In the genomic region with DNA sequence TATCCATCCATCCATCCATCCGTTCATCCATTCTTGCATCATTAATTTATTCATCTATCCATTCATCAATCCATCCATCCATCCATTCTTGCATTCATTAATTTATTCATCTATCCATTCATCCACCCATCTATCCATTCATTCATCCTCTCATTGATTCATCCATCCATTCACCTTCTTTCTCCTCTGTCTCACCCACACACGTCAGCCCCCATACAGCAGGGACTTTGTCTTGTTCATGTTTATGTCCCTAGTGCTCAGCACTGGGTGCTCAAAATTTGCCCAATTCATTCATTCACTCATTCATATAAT, we compare ENCODE assay signal across 2 cellular contexts.
TF ChIP-seq lines count a peak whose summit lies in the region.

No MANE protein-coding gene starts in this region.

TF ChIP-seq in GM23338, 12 proteins besides CTCF, POLR2A, EP300 and RAD21 (continues in another document):
- TF ChIP-seq, protein P1, sequence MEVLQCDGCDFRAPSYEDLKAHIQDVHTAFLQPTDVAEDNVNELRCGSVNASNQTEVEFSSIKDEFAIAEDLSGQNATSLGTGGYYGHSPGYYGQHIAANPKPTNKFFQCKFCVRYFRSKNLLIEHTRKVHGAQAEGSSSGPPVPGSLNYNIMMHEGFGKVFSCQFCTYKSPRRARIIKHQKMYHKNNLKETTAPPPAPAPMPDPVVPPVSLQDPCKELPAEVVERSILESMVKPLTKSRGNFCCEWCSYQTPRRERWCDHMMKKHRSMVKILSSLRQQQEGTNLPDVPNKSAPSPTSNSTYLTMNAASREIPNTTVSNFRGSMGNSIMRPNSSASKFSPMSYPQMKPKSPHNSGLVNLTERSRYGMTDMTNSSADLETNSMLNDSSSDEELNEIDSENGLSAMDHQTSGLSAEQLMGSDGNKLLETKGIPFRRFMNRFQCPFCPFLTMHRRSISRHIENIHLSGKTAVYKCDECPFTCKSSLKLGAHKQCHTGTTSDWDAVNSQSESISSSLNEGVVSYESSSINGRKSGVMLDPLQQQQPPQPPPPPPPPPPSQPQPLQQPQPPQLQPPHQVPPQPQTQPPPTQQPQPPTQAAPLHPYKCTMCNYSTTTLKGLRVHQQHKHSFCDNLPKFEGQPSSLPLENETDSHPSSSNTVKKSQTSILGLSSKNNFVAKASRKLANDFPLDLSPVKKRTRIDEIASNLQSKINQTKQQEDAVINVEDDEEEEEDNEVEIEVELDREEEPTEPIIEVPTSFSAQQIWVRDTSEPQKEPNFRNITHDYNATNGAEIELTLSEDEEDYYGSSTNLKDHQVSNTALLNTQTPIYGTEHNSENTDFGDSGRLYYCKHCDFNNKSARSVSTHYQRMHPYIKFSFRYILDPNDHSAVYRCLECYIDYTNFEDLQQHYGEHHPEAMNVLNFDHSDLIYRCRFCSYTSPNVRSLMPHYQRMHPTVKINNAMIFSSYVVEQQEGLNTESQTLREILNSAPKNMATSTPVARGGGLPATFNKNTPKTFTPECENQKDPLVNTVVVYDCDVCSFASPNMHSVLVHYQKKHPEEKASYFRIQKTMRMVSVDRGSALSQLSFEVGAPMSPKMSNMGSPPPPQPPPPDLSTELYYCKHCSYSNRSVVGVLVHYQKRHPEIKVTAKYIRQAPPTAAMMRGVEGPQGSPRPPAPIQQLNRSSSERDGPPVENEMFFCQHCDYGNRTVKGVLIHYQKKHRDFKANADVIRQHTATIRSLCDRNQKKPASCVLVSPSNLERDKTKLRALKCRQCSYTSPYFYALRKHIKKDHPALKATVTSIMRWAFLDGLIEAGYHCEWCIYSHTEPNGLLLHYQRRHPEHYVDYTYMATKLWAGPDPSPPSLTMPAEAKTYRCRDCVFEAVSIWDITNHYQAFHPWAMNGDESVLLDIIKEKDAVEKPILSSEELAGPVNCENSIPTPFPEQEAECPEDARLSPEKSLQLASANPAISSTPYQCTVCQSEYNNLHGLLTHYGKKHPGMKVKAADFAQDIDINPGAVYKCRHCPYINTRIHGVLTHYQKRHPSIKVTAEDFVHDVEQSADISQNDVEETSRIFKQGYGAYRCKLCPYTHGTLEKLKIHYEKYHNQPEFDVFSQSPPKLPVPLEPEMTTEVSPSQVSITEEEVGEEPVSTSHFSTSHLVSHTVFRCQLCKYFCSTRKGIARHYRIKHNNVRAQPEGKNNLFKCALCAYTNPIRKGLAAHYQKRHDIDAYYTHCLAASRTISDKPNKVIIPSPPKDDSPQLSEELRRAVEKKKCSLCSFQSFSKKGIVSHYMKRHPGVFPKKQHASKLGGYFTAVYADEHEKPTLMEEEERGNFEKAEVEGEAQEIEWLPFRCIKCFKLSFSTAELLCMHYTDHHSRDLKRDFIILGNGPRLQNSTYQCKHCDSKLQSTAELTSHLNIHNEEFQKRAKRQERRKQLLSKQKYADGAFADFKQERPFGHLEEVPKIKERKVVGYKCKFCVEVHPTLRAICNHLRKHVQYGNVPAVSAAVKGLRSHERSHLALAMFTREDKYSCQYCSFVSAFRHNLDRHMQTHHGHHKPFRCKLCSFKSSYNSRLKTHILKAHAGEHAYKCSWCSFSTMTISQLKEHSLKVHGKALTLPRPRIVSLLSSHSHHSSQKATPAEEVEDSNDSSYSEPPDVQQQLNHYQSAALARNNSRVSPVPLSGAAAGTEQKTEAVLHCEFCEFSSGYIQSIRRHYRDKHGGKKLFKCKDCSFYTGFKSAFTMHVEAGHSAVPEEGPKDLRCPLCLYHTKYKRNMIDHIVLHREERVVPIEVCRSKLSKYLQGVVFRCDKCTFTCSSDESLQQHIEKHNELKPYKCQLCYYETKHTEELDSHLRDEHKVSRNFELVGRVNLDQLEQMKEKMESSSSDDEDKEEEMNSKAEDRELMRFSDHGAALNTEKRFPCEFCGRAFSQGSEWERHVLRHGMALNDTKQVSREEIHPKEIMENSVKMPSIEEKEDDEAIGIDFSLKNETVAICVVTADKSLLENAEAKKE (CRISPR knock-in tag; IDR thresholded peaks at IDR 0.05), result no peak
- TF ChIP-seq STAT1 (IDR thresholded peaks at IDR 0.05; ENCODE audit: unreplicated experiment) (no peak), JUNB (IDR thresholded peaks at IDR 0.05; ENCODE audit: unreplicated experiment) (no peak), POLR2AphosphoS5 (IDR thresholded peaks at IDR 0.05; ENCODE audit: low read depth) (no peak), CREB1 (CRISPR knock-in tag; IDR thresholded peaks at IDR 0.05; ENCODE audit: low read depth) (no peak), ZNF114 (CRISPR knock-in tag; IDR thresholded peaks at IDR 0.05) (no peak), ZNF331 (CRISPR knock-in tag; IDR thresholded peaks at IDR 0.05; ENCODE audit: low read depth) (no peak), EZH2 (IDR thresholded peaks at IDR 0.05; ENCODE audit: low read depth, unreplicated experiment) (no peak), EZH2phosphoT487 (IDR thresholded peaks at IDR 0.05; ENCODE audit: unreplicated experiment) (no peak)
- TF ChIP-seq, protein P2, sequence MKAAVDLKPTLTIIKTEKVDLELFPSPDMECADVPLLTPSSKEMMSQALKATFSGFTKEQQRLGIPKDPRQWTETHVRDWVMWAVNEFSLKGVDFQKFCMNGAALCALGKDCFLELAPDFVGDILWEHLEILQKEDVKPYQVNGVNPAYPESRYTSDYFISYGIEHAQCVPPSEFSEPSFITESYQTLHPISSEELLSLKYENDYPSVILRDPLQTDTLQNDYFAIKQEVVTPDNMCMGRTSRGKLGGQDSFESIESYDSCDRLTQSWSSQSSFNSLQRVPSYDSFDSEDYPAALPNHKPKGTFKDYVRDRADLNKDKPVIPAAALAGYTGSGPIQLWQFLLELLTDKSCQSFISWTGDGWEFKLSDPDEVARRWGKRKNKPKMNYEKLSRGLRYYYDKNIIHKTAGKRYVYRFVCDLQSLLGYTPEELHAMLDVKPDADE (IDR thresholded peaks at IDR 0.05), result no peak
- TF ChIP-seq, protein P3, sequence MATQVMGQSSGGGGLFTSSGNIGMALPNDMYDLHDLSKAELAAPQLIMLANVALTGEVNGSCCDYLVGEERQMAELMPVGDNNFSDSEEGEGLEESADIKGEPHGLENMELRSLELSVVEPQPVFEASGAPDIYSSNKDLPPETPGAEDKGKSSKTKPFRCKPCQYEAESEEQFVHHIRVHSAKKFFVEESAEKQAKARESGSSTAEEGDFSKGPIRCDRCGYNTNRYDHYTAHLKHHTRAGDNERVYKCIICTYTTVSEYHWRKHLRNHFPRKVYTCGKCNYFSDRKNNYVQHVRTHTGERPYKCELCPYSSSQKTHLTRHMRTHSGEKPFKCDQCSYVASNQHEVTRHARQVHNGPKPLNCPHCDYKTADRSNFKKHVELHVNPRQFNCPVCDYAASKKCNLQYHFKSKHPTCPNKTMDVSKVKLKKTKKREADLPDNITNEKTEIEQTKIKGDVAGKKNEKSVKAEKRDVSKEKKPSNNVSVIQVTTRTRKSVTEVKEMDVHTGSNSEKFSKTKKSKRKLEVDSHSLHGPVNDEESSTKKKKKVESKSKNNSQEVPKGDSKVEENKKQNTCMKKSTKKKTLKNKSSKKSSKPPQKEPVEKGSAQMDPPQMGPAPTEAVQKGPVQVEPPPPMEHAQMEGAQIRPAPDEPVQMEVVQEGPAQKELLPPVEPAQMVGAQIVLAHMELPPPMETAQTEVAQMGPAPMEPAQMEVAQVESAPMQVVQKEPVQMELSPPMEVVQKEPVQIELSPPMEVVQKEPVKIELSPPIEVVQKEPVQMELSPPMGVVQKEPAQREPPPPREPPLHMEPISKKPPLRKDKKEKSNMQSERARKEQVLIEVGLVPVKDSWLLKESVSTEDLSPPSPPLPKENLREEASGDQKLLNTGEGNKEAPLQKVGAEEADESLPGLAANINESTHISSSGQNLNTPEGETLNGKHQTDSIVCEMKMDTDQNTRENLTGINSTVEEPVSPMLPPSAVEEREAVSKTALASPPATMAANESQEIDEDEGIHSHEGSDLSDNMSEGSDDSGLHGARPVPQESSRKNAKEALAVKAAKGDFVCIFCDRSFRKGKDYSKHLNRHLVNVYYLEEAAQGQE (IDR thresholded peaks at IDR 0.05; ENCODE audit: unreplicated experiment), result no peak

TF ChIP-seq in WTC11, 78 proteins besides CTCF, POLR2A, EP300 and RAD21 (continued from another document and continues in another):
- TF ChIP-seq, protein P4, sequence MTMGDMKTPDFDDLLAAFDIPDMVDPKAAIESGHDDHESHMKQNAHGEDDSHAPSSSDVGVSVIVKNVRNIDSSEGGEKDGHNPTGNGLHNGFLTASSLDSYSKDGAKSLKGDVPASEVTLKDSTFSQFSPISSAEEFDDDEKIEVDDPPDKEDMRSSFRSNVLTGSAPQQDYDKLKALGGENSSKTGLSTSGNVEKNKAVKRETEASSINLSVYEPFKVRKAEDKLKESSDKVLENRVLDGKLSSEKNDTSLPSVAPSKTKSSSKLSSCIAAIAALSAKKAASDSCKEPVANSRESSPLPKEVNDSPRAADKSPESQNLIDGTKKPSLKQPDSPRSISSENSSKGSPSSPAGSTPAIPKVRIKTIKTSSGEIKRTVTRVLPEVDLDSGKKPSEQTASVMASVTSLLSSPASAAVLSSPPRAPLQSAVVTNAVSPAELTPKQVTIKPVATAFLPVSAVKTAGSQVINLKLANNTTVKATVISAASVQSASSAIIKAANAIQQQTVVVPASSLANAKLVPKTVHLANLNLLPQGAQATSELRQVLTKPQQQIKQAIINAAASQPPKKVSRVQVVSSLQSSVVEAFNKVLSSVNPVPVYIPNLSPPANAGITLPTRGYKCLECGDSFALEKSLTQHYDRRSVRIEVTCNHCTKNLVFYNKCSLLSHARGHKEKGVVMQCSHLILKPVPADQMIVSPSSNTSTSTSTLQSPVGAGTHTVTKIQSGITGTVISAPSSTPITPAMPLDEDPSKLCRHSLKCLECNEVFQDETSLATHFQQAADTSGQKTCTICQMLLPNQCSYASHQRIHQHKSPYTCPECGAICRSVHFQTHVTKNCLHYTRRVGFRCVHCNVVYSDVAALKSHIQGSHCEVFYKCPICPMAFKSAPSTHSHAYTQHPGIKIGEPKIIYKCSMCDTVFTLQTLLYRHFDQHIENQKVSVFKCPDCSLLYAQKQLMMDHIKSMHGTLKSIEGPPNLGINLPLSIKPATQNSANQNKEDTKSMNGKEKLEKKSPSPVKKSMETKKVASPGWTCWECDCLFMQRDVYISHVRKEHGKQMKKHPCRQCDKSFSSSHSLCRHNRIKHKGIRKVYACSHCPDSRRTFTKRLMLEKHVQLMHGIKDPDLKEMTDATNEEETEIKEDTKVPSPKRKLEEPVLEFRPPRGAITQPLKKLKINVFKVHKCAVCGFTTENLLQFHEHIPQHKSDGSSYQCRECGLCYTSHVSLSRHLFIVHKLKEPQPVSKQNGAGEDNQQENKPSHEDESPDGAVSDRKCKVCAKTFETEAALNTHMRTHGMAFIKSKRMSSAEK (CRISPR knock-in tag; IDR thresholded peaks at IDR 0.05; ENCODE audit: borderline replicate concordance), result no peak
- no peak for TF ChIP-seq NR3C1 (CRISPR knock-in tag; conservative IDR thresholded peaks at IDR 0.05; ENCODE audit: low read depth)
- TF ChIP-seq, protein P5, sequence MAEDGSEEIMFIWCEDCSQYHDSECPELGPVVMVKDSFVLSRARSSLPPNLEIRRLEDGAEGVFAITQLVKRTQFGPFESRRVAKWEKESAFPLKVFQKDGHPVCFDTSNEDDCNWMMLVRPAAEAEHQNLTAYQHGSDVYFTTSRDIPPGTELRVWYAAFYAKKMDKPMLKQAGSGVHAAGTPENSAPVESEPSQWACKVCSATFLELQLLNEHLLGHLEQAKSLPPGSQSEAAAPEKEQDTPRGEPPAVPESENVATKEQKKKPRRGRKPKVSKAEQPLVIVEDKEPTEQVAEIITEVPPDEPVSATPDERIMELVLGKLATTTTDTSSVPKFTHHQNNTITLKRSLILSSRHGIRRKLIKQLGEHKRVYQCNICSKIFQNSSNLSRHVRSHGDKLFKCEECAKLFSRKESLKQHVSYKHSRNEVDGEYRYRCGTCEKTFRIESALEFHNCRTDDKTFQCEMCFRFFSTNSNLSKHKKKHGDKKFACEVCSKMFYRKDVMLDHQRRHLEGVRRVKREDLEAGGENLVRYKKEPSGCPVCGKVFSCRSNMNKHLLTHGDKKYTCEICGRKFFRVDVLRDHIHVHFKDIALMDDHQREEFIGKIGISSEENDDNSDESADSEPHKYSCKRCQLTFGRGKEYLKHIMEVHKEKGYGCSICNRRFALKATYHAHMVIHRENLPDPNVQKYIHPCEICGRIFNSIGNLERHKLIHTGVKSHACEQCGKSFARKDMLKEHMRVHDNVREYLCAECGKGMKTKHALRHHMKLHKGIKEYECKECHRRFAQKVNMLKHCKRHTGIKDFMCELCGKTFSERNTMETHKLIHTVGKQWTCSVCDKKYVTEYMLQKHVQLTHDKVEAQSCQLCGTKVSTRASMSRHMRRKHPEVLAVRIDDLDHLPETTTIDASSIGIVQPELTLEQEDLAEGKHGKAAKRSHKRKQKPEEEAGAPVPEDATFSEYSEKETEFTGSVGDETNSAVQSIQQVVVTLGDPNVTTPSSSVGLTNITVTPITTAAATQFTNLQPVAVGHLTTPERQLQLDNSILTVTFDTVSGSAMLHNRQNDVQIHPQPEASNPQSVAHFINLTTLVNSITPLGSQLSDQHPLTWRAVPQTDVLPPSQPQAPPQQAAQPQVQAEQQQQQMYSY (CRISPR knock-in tag; IDR thresholded peaks at IDR 0.05), result no peak
- no peak for TF ChIP-seq ZNF232 (CRISPR knock-in tag; IDR thresholded peaks at IDR 0.05)
- TF ChIP-seq, protein P6, sequence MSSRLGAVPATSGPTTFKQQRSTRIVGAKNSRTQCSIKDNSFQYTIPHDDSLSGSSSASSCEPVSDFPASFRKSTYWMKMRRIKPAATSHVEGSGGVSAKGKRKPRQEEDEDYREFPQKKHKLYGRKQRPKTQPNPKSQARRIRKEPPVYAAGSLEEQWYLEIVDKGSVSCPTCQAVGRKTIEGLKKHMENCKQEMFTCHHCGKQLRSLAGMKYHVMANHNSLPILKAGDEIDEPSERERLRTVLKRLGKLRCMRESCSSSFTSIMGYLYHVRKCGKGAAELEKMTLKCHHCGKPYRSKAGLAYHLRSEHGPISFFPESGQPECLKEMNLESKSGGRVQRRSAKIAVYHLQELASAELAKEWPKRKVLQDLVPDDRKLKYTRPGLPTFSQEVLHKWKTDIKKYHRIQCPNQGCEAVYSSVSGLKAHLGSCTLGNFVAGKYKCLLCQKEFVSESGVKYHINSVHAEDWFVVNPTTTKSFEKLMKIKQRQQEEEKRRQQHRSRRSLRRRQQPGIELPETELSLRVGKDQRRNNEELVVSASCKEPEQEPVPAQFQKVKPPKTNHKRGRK (CRISPR knock-in tag; IDR thresholded peaks at IDR 0.05; ENCODE audit: borderline replicate concordance), result no peak
- no peak for TF ChIP-seq ESRRA (CRISPR knock-in tag; IDR thresholded peaks at IDR 0.05; ENCODE audit: borderline replicate concordance)
- TF ChIP-seq, protein P7, sequence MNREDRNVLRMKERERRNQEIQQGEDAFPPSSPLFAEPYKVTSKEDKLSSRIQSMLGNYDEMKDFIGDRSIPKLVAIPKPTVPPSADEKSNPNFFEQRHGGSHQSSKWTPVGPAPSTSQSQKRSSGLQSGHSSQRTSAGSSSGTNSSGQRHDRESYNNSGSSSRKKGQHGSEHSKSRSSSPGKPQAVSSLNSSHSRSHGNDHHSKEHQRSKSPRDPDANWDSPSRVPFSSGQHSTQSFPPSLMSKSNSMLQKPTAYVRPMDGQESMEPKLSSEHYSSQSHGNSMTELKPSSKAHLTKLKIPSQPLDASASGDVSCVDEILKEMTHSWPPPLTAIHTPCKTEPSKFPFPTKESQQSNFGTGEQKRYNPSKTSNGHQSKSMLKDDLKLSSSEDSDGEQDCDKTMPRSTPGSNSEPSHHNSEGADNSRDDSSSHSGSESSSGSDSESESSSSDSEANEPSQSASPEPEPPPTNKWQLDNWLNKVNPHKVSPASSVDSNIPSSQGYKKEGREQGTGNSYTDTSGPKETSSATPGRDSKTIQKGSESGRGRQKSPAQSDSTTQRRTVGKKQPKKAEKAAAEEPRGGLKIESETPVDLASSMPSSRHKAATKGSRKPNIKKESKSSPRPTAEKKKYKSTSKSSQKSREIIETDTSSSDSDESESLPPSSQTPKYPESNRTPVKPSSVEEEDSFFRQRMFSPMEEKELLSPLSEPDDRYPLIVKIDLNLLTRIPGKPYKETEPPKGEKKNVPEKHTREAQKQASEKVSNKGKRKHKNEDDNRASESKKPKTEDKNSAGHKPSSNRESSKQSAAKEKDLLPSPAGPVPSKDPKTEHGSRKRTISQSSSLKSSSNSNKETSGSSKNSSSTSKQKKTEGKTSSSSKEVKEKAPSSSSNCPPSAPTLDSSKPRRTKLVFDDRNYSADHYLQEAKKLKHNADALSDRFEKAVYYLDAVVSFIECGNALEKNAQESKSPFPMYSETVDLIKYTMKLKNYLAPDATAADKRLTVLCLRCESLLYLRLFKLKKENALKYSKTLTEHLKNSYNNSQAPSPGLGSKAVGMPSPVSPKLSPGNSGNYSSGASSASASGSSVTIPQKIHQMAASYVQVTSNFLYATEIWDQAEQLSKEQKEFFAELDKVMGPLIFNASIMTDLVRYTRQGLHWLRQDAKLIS (CRISPR knock-in tag; IDR thresholded peaks at IDR 0.05; ENCODE audit: borderline replicate concordance), result no peak
